ENCODE assay signal across 18 cellular contexts in genomic region chr13:79741006-79741405, GRCh38.
DNase-seq lines count a peak whose midpoint lies in the region; ATAC-seq and TF ChIP-seq lines count a peak whose summit lies in the region.
"Had no signal": no experiment of that assay in that cellular context is flagged by ENCODE, and none has a peak within 500 bp of the region (broad histone marks: within the 10 kb centered on the region; RNA-seq: fewer than 3 reads in every experiment).

No MANE protein-coding gene starts in this region.

- no peaks in the 10 kb centered on the region for H3K4me1 ChIP-seq in smooth muscle cell (ENCODE audit: low read depth)
- H3K4me1 ChIP-seq: gastrocnemius medialis, right lobe of liver had no signal

- no peak overlapping the region for H3K4me3 ChIP-seq in epithelial cell of proximal tubule (ENCODE audit: low read depth, low read length)
- peak overlapping the region; percentile 5 for H3K4me3 ChIP-seq in smooth muscle cell
- H3K4me3 ChIP-seq: gastrocnemius medialis, GM23338, lower lobe of right lung, right lobe of liver, suprapubic skin had no signal

- H3K9me3 Mint-ChIP-seq in effector memory CD8-positive, alpha-beta T cell = no peaks in the 10 kb centered on the region
- H3K9me3 Mint-ChIP-seq: activated T-cell treated with anti-CD3 and anti-CD28 coated beads, Interleukin-2, amount 50 U/mL, for 24 hours; GM23338 had no signal

- peak overlapping the region; percentile 64 for H3K4me2 ChIP-seq in smooth muscle cell
- H3K4me2 ChIP-seq: GM23338 had no signal

- H3K4me3 Mint-ChIP-seq in effector memory CD8-positive, alpha-beta T cell = no peak overlapping the region
- H3K4me3 Mint-ChIP-seq: activated T-cell treated with anti-CD3 and anti-CD28 coated beads, Interleukin-2, amount 50 U/mL, for 24 hours; GM23338 had no signal

- H3K9ac ChIP-seq in smooth muscle cell (ENCODE audit: low read depth) = no peak overlapping the region

- no peaks in the 10 kb centered on the region for H3K27me3 ChIP-seq in smooth muscle cell (ENCODE audit: low read depth)
- H3K27me3 ChIP-seq: gastrocnemius medialis, right lobe of liver, suprapubic skin had no signal

- H3K4me1 Mint-ChIP-seq in effector memory CD8-positive, alpha-beta T cell (ENCODE audit: low read depth in 2 of 2) = no peaks in the 10 kb centered on the region
- H3K4me1 Mint-ChIP-seq: GM23338 had no signal

- ATAC-seq in left lobe of liver (peak; percentile 31), HG03159 (IDR thresholded peaks at IDR 0.05; ENCODE audit: unreplicated experiment) (no peak)
- ATAC-seq in effector memory CD8-positive, alpha-beta T cell (replicated peaks) = no peak
- ATAC-seq: gastrocnemius medialis, GM23338 had no signal

- no peaks in the 10 kb centered on the region for H3K36me3 Mint-ChIP-seq in effector memory CD8-positive, alpha-beta T cell (ENCODE audit: insufficient read depth)

- no peaks in the 10 kb centered on the region for H3K27me3 Mint-ChIP-seq in effector memory CD8-positive, alpha-beta T cell
- H3K27me3 Mint-ChIP-seq: activated T-cell treated with anti-CD3 and anti-CD28 coated beads, Interleukin-2, amount 50 U/mL, for 24 hours had no signal

- H3K36me3 ChIP-seq in smooth muscle cell (ENCODE audit: low read depth) = no peaks in the 10 kb centered on the region
- H3K36me3 ChIP-seq: gastrocnemius medialis, lower lobe of right lung, right lobe of liver, suprapubic skin had no signal

- DNase-seq in NCI-H226 (peak; percentile 71), epithelial cell of proximal tubule (ENCODE audit: low read depth) (peak; percentile 19), left lobe of liver (ENCODE audit: low spot score) (no peak), smooth muscle cell (lab: John Stamatoyannopoulos, UW; ENCODE audit: unreplicated experiment) (no peak), LoVo (ENCODE audit: low spot score) (no peak), SIG-M5 (lab: John Stamatoyannopoulos, UW) (no peak)
- no peak for DNase-seq in effector memory CD8-positive, alpha-beta T cell
- DNase-seq: activated T-cell treated with anti-CD3 and anti-CD28 coated beads, Interleukin-2, amount 50 U/mL, for 24 hours; aorta; Calu3; gastrocnemius medialis; lower lobe of right lung; NCI-H1436 treated with DMSO at 0.1 percent for 48 hours; NCI-H748 treated with DMSO at 0.1 percent for 48 hours; right lobe of liver had no signal

- TF ChIP-seq CTCF in epithelial cell of proximal tubule (conservative IDR thresholded peaks at IDR 0.05; ENCODE audit: low read depth, low read length) = no peak
- TF ChIP-seq CTCF in smooth muscle cell (IDR thresholded peaks at IDR 0.05; ENCODE audit: borderline replicate concordance, insufficient read depth, poor library complexity, severe bottlenecking) = no peak

- no peaks in the 10 kb centered on the region for H3K79me2 ChIP-seq in smooth muscle cell (ENCODE audit: low read depth)

- H3K9me3 ChIP-seq in smooth muscle cell (replicated peaks; ENCODE audit: low read depth) = no peaks in the 10 kb centered on the region
- H3K9me3 ChIP-seq: gastrocnemius medialis, lower lobe of right lung, right lobe of liver, suprapubic skin had no signal

- no peak overlapping the region for H3K27ac Mint-ChIP-seq in effector memory CD8-positive, alpha-beta T cell
- H3K27ac Mint-ChIP-seq: activated T-cell treated with anti-CD3 and anti-CD28 coated beads, Interleukin-2, amount 50 U/mL, for 24 hours; GM23338 had no signal

- H4K20me1 ChIP-seq in smooth muscle cell (ENCODE audit: low read depth) = no peaks in the 10 kb centered on the region

- WGBS in smooth muscle cell (ENCODE audit: low lambda C conversion rate) = under 1% methylated on average over 5 of the region's 5 CpGs

- H3F3A ChIP-seq in smooth muscle cell (ENCODE audit: low read depth) = no peaks in the 10 kb centered on the region

- peak overlapping the region; percentile 6 for H2AFZ ChIP-seq in smooth muscle cell (ENCODE audit: low read depth)
- H2AFZ ChIP-seq: GM23338 had no signal

- peak overlapping the region; percentile 29 for H3K27ac ChIP-seq in smooth muscle cell (ENCODE audit: low read depth)
- H3K27ac ChIP-seq: gastrocnemius medialis, lower lobe of right lung, right lobe of liver, suprapubic skin had no signal

Comparison
In these comparisons a context has a peak if more than half of its experiments do, and no peak if none do; other contexts are left out.
1. DNase-seq: peak in NCI-H226 (single experiment) and epithelial cell of proximal tubule (single experiment); none in left lobe of liver (single experiment), smooth muscle cell (single experiment), LoVo (single experiment), SIG-M5 (single experiment) and effector memory CD8-positive, alpha-beta T cell (0 of 3).